In genomic region chr12:79191391-79191790, GRCh38 we compare ENCODE assay signal across 14 cellular contexts.
"Had no signal": no experiment of that assay in that cellular context is flagged by ENCODE, and none has a peak within 500 bp of the region (broad histone marks: within the 10 kb centered on the region; RNA-seq: fewer than 3 reads in every experiment).

No MANE protein-coding gene starts in this region.

- H3K27ac Mint-ChIP-seq: activated naive CD8-positive, alpha-beta T cell treated with anti-CD3 and anti-CD28 coated beads, Interleukin-2, amount 50 U/mL, for 24 hours; activated T-helper 17 cell treated with anti-CD3 and anti-CD28 coated beads, Interleukin-2, amount 50 U/mL, for 72 hours; dendritic cell treated with granulocyte-macrophage colony-stimulating factor and Interleukin-4, amounts not matched to agents 40 ng/mL and 50 ng/mL, for 4 days; stimulated activated naive CD8-positive, alpha-beta T cell treated with anti-CD3 and anti-CD28 coated beads, Interleukin-15, amount 100 ng/mL, for 72 hours; type B pancreatic cell had no signal

- H3K4me3 ChIP-seq: psoas muscle, right lobe of liver, smooth muscle cell had no signal

- H3K27me3 Mint-ChIP-seq: activated naive CD8-positive, alpha-beta T cell treated with anti-CD3 and anti-CD28 coated beads, Interleukin-2, amount 50 U/mL, for 24 hours; activated T-helper 17 cell treated with anti-CD3 and anti-CD28 coated beads, Interleukin-2, amount 50 U/mL, for 72 hours; dendritic cell treated with granulocyte-macrophage colony-stimulating factor and Interleukin-4, amounts not matched to agents 40 ng/mL and 50 ng/mL, for 4 days; stimulated activated naive CD8-positive, alpha-beta T cell treated with anti-CD3 and anti-CD28 coated beads, Interleukin-15, amount 100 ng/mL, for 72 hours; type B pancreatic cell had no signal

- H3K27me3 ChIP-seq: right lobe of liver had no signal

- H3K4me1 Mint-ChIP-seq: activated naive CD8-positive, alpha-beta T cell treated with anti-CD3 and anti-CD28 coated beads, Interleukin-2, amount 50 U/mL, for 24 hours; activated T-helper 17 cell treated with anti-CD3 and anti-CD28 coated beads, Interleukin-2, amount 50 U/mL, for 72 hours; stimulated activated naive CD8-positive, alpha-beta T cell treated with anti-CD3 and anti-CD28 coated beads, Interleukin-15, amount 100 ng/mL, for 72 hours had no signal

- ATAC-seq: activated naive CD8-positive, alpha-beta T cell treated with anti-CD3 and anti-CD28 coated beads, Interleukin-2, amount 50 U/mL, for 24 hours; activated T-helper 17 cell treated with anti-CD3 and anti-CD28 coated beads, Interleukin-2, amount 50 U/mL, for 72 hours; psoas muscle; right lobe of liver; stimulated activated naive CD8-positive, alpha-beta T cell treated with anti-CD3 and anti-CD28 coated beads, Interleukin-15, amount 100 ng/mL, for 72 hours had no signal

- H3K9me3 ChIP-seq: psoas muscle, right lobe of liver had no signal

- H3K4me3 Mint-ChIP-seq: activated naive CD8-positive, alpha-beta T cell treated with anti-CD3 and anti-CD28 coated beads, Interleukin-2, amount 50 U/mL, for 24 hours; activated T-helper 17 cell treated with anti-CD3 and anti-CD28 coated beads, Interleukin-2, amount 50 U/mL, for 72 hours; dendritic cell treated with granulocyte-macrophage colony-stimulating factor and Interleukin-4, amounts not matched to agents 40 ng/mL and 50 ng/mL, for 4 days; stimulated activated naive CD8-positive, alpha-beta T cell treated with anti-CD3 and anti-CD28 coated beads, Interleukin-15, amount 100 ng/mL, for 72 hours; type B pancreatic cell had no signal

- H3K36me3 Mint-ChIP-seq: type B pancreatic cell had no signal

- H3K9me3 Mint-ChIP-seq: stimulated activated naive CD8-positive, alpha-beta T cell treated with anti-CD3 and anti-CD28 coated beads, Interleukin-15, amount 100 ng/mL, for 72 hours; type B pancreatic cell had no signal

- H3K27ac ChIP-seq: psoas muscle, right lobe of liver had no signal

- H3K4me1 ChIP-seq: psoas muscle, right lobe of liver had no signal

- DNase-seq: activated CD4-positive, CD25-positive, alpha-beta regulatory T cell treated with anti-CD3 and anti-CD28 coated beads, Interleukin-2, amount 50 U/mL, for 72 hours; activated naive CD4-positive, alpha-beta T cell treated with Interleukin-2 at 50 U/mL for 16 hours; activated naive CD8-positive, alpha-beta T cell treated with anti-CD3 and anti-CD28 coated beads, Interleukin-2, amount 50 U/mL, for 24 hours; activated T-cell treated with anti-CD3 and anti-CD28 coated beads for 4 hours; head of caudate nucleus; kidney glomerular epithelial cell; psoas muscle; right lobe of liver; stimulated activated naive CD8-positive, alpha-beta T cell treated with anti-CD3 and anti-CD28 coated beads, Interleukin-15, amount 100 ng/mL, for 72 hours; T-helper 9 cell had no signal

- H3K36me3 ChIP-seq: right lobe of liver had no signal
